In the genomic region with DNA sequence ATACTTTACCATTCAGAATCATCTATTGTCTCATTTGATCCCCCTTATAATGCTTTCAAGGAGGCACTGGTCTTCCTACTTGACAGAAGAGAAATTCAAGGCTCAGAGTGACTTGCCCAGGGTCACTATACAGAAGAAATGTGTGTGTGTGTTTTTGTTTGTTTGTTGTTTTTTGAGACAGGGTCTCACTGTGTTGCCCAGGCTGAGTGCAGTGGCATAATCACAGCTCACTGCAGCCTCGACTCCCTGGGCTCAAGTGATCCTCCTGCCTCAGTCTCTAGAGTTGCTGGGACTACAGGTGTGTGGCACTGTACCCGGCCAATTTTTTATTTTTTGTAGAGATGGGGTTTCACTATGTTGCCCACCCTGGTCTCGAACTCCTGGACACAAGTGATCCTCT, we compare ENCODE assay signal across 13 cellular contexts.
"Had no signal": no experiment of that assay in that cellular context is flagged by ENCODE, and none has a peak within 500 bp of the region (broad histone marks: within the 10 kb centered on the region; RNA-seq: fewer than 3 reads in every experiment).

No MANE protein-coding gene starts in this region.

- H3K27ac ChIP-seq: brain microvascular endothelial cell, transverse colon had no signal

- H3K36me3 ChIP-seq: brain microvascular endothelial cell, transverse colon had no signal

- DNase-seq: activated B cell treated with CpG ODN at 0.5 μM for 24 hours; activated CD4-positive, alpha-beta T cell treated with anti-CD3 and anti-CD28 coated beads, Interleukin-2, amount 10 ng/mL, durations not matched to agents 7 days and 5 days; activated CD8-positive, alpha-beta memory T cell treated with anti-CD3 and anti-CD28 coated beads for 24 hours; activated naive CD4-positive, alpha-beta T cell treated with anti-CD3 and anti-CD28 coated beads, Interleukin-2, amount 10 ng/mL, durations not matched to agents 7 days and 5 days; brain microvascular endothelial cell; erythroblast; kidney glomerular epithelial cell; mesendoderm; nephron progenitor cell; stimulated activated CD4-positive, alpha-beta T cell treated with anti-CD3 and anti-CD28 coated beads, Interleukin-15, amount 100 ng/mL, for 24 hours; stimulated activated CD4-positive, alpha-beta T cell treated with anti-CD3 and anti-CD28 coated beads, Interleukin-4, amount 100 ng/mL, for 24 hours; transverse colon had no signal

- H3K9me3 ChIP-seq: transverse colon had no signal

- H3K4me3 ChIP-seq: transverse colon had no signal

- H3K27me3 ChIP-seq: brain microvascular endothelial cell, transverse colon had no signal

- ATAC-seq: activated T-helper 17 cell treated with anti-CD3 and anti-CD28 coated beads, Interleukin-2, amount 50 U/mL, for 72 hours had no signal
